12 cellular contexts compared by ENCODE assay signal in genomic region chr5:172859966-172860365, GRCh38. TPM values are rescaled to one million over a fixed set of nuclear protein-coding genes. Genes with fewer than 3 reads are reported as not detected.
DNase-seq lines count a peak whose midpoint lies in the region; ATAC-seq and TF ChIP-seq lines count a peak whose summit lies in the region.
"Had no signal": no experiment of that assay in that cellular context is flagged by ENCODE, and none has a peak within 500 bp of the region (broad histone marks: within the 10 kb centered on the region; RNA-seq: fewer than 3 reads in every experiment).

No MANE protein-coding gene starts in this region.

- peaks cover 40% of the 10 kb centered on the region for H3K4me1 Mint-ChIP-seq in activated T-cell treated with anti-CD3 and anti-CD28 coated beads, Interleukin-2, amount 50 U/mL, for 24 hours (ENCODE audit: low read depth)
- H3K4me1 Mint-ChIP-seq in neural crest cell: peaks cover 37% of the 10 kb centered on the region

- H3K36me3 Mint-ChIP-seq in activated T-cell treated with anti-CD3 and anti-CD28 coated beads, Interleukin-2, amount 50 U/mL, for 24 hours (ENCODE audit: low read depth): no peaks in the 10 kb centered on the region
- H3K36me3 Mint-ChIP-seq in neural crest cell (ENCODE audit: low read depth): no peaks in the 10 kb centered on the region

- H3K9me3 Mint-ChIP-seq in activated T-cell treated with anti-CD3 and anti-CD28 coated beads, Interleukin-2, amount 50 U/mL, for 24 hours: no peaks in the 10 kb centered on the region
- no peaks in the 10 kb centered on the region for H3K9me3 Mint-ChIP-seq in neural crest cell

- H3K9me3 ChIP-seq in upper lobe of right lung: no peaks in the 10 kb centered on the region

- no peaks in the 10 kb centered on the region for H3K36me3 ChIP-seq in upper lobe of right lung

- ATAC-seq in upper lobe of right lung (peak; percentile 25), GM18520 (IDR thresholded peaks at IDR 0.05; ENCODE audit: unreplicated experiment) (no peak), GM18519 (IDR thresholded peaks at IDR 0.05; ENCODE audit: low FRiP score, unreplicated experiment) (no peak)
- ATAC-seq: activated CD8-positive, alpha-beta T cell treated with anti-CD3 and anti-CD28 coated beads, Interleukin-2, amount 10 ng/mL, durations not matched to agents 7 days and 5 days had no signal

- H3K4me3 Mint-ChIP-seq in activated T-cell treated with anti-CD3 and anti-CD28 coated beads, Interleukin-2, amount 50 U/mL, for 24 hours: no peak overlapping the region
- no peak overlapping the region for H3K4me3 Mint-ChIP-seq in neural crest cell
- H3K4me3 Mint-ChIP-seq: activated CD8-positive, alpha-beta T cell treated with anti-CD3 and anti-CD28 coated beads, Interleukin-2, amount 10 ng/mL, durations not matched to agents 7 days and 5 days had no signal

- no peak for DNase-seq in activated T-cell treated with anti-CD3 and anti-CD28 coated beads, Interleukin-2, amount 50 U/mL, for 24 hours
- no peak for DNase-seq in activated T-cell treated with anti-CD3 and anti-CD28 coated beads, Interleukin-2, amount 50 U/mL, for 1 hour
- DNase-seq in epithelial cell of prostate (ENCODE audit: low read depth, low spot score) (no peak), neural crest cell (ENCODE audit: low read depth, low spot score) (no peak), upper lobe of right lung (no peak), NCI-H345 (lab: John Stamatoyannopoulos, UW) (no peak)
- DNase-seq: activated CD8-positive, alpha-beta T cell treated with anti-CD3 and anti-CD28 coated beads, Interleukin-2, amount 10 ng/mL, durations not matched to agents 7 days and 5 days; central memory CD4-positive, alpha-beta T cell; retina; stimulated activated naive CD4-positive, alpha-beta T cell had no signal

- intact Hi-C loops in upper lobe of right lung (cut with DNase I): loop anchor here (10.0 kb wide), 1 partner anchor 85 kb away; the partner anchor contains the start of gene DUSP1

- H3K27ac ChIP-seq in epithelial cell of prostate (peak overlapping the region; percentile 77), upper lobe of right lung (peak overlapping the region; percentile 90)

- peak overlapping the region; percentile 57 for H3K27ac Mint-ChIP-seq in activated T-cell treated with anti-CD3 and anti-CD28 coated beads, Interleukin-2, amount 50 U/mL, for 24 hours
- H3K27ac Mint-ChIP-seq in neural crest cell (ENCODE audit: unreplicated experiment): peak overlapping the region; percentile 37
- H3K27ac Mint-ChIP-seq: activated CD8-positive, alpha-beta T cell treated with anti-CD3 and anti-CD28 coated beads, Interleukin-2, amount 10 ng/mL, durations not matched to agents 7 days and 5 days had no signal

- H3K4me1 ChIP-seq in upper lobe of right lung: peaks cover 62% of the 10 kb centered on the region

- no peaks in the 10 kb centered on the region for H3K27me3 ChIP-seq in upper lobe of right lung

- H3K4me3 ChIP-seq in upper lobe of right lung: no peak overlapping the region

- no peaks in the 10 kb centered on the region for H3K27me3 Mint-ChIP-seq in activated T-cell treated with anti-CD3 and anti-CD28 coated beads, Interleukin-2, amount 50 U/mL, for 24 hours
- H3K27me3 Mint-ChIP-seq in neural crest cell (ENCODE audit: low read depth): no peaks in the 10 kb centered on the region

- TF ChIP-seq CTCF in neural crest cell (conservative IDR thresholded peaks at IDR 0.05) (no peak), upper lobe of right lung (IDR thresholded peaks at IDR 0.05) (no peak)

RNA-seq across cellular contexts. Expression of gene ERGIC1, which starts 25.9 kb away (rescaled TPM):
- total RNA-seq in neural crest cell (106 and 108 TPM in 2 replicates), upper lobe of right lung (186 TPM)
